2 cellular contexts compared by ENCODE assay signal in genomic region chr1:28518000-28518744, GRCh38.
TF ChIP-seq lines count a peak whose summit lies in the region.

No MANE protein-coding gene starts in this region.

TF ChIP-seq in HCT116, 20 proteins besides CTCF, POLR2A, EP300 and RAD21:
- peak; percentile 25 for TF ChIP-seq YY1 (IDR thresholded peaks at IDR 0.05; ENCODE audit: extremely low read depth, insufficient replicate concordance, low read depth, low read length)
- no peak for TF ChIP-seq FOSL1 (IDR thresholded peaks at IDR 0.05; ENCODE audit: low read depth)
- TF ChIP-seq REST (IDR thresholded peaks at IDR 0.05; ENCODE audit: low read depth) = no peak
- peak; percentile 84 for TF ChIP-seq POLR2AphosphoS5 (IDR thresholded peaks at IDR 0.05; ENCODE audit: low read depth, low read length)
- peak; percentile 92 for TF ChIP-seq ZFX (IDR thresholded peaks at IDR 0.05)
- no peak for TF ChIP-seq SP1 (IDR thresholded peaks at IDR 0.05; ENCODE audit: low read depth)
- peak; percentile 41 for TF ChIP-seq ZBTB33 (IDR thresholded peaks at IDR 0.05; ENCODE audit: extremely low read depth, insufficient replicate concordance, low read length)
- TF ChIP-seq ATF3 (IDR thresholded peaks at IDR 0.05) = no peak

TF ChIP-seq in SK-N-SH, 30 proteins besides CTCF, POLR2A, EP300 and RAD21:
- TF ChIP-seq IRF3 (IDR thresholded peaks at IDR 0.05; ENCODE audit: low read depth, low read length) (no peak), NFIC (IDR thresholded peaks at IDR 0.05; ENCODE audit: borderline replicate concordance) (peak; percentile 40; the same call in 1 of the 2 replicates), MXI1 (IDR thresholded peaks at IDR 0.05; ENCODE audit: low read depth, low read length) (0 out of 2 replicates have a peak, but pooled peaks have one; percentile 47), EZH2phosphoT487 (IDR thresholded peaks at IDR 0.05; ENCODE audit: borderline replicate concordance, low read depth) (no peak), POLR2AphosphoS5 (IDR thresholded peaks at IDR 0.05; ENCODE audit: low read depth, low read length) (peak; percentile 69), ZBTB33 (IDR thresholded peaks at IDR 0.05; ENCODE audit: borderline replicate concordance, low read depth) (0 out of 2 replicates have a peak, but pooled peaks have one; percentile 10), ELF1 (IDR thresholded peaks at IDR 0.05) (peak; percentile 11; the same call in 1 of the 2 replicates), TCF12 (IDR thresholded peaks at IDR 0.05) (0 out of 2 replicates have a peak, but pooled peaks have one; percentile 19), FOXM1 (IDR thresholded peaks at IDR 0.05; ENCODE audit: low read depth) (no peak), NRF1 (IDR thresholded peaks at IDR 0.05; ENCODE audit: low read depth, low read length) (peak; percentile 85), USF2 (IDR thresholded peaks at IDR 0.05; ENCODE audit: borderline replicate concordance, low read depth, low read length) (no peak), SIN3A (IDR thresholded peaks at IDR 0.05; ENCODE audit: borderline replicate concordance, low read depth, low read length) (peak; percentile 33), REST (IDR thresholded peaks at IDR 0.05; ENCODE audit: low read depth, low read length) (peak; percentile 52), GATA2 (CRISPR knock-in tag; IDR thresholded peaks at IDR 0.05) (no peak), MAX (IDR thresholded peaks at IDR 0.05; ENCODE audit: low read depth) (peak; percentile 65), SMC3 (IDR thresholded peaks at IDR 0.05; ENCODE audit: low read depth, low read length) (peak; percentile 66), TAF1 (IDR thresholded peaks at IDR 0.05; ENCODE audit: borderline replicate concordance, low read depth, low read length) (peak; percentile 54; the same call in 1 of the 2 replicates), MEF2A (IDR thresholded peaks at IDR 0.05; ENCODE audit: borderline replicate concordance, low read depth) (no peak), PBX3 (IDR thresholded peaks at IDR 0.05) (0 out of 2 replicates have a peak, but pooled peaks have one; percentile 1)
